In genomic region chr12:62632521-62632920, GRCh38 we compare ENCODE assay signal across 8 cellular contexts.
DNase-seq lines count a peak whose midpoint lies in the region; ATAC-seq and TF ChIP-seq lines count a peak whose summit lies in the region.

No MANE protein-coding gene starts in this region.

- no peaks in the 10 kb centered on the region for H3K9me3 ChIP-seq in sigmoid colon

- no peak for TF ChIP-seq CTCF in sigmoid colon (IDR thresholded peaks at IDR 0.05)

- H3K4me3 ChIP-seq in sigmoid colon: peak overlapping the region; percentile 29 to 60 (median 56)

- H3K27me3 ChIP-seq in sigmoid colon: no peaks in the 10 kb centered on the region

- WGBS in sigmoid colon, 2 donors: 2 to 6% methylated on average over 17 of the region's 17 CpGs

- peak overlapping the region; percentile 67 to 74 (median 70) for H3K27ac ChIP-seq in sigmoid colon

- H3K36me3 ChIP-seq in sigmoid colon: no peaks in the 10 kb centered on the region

- ATAC-seq in GM19468 (IDR thresholded peaks at IDR 0.05; ENCODE audit: extremely low read depth, unreplicated experiment): peak; percentile 0

- intact Hi-C loops in sigmoid colon (cut with DNase I): loop anchor here (1.0 kb wide), 1 partner anchor 29 kb away; no protein-coding TSS in a partner anchor

- DNase-seq in DMS 273 treated with DMSO at 0.1 percent for 48 hours (lab: John Stamatoyannopoulos, UW) (peak; percentile 25), HuH-7 (ENCODE audit: low spot score) (peak; percentile 67), anterior cingulate cortex (lab: John Stamatoyannopoulos, UW) (peak in 34 of 58 donors; percentile 4 to 57 (median 26)), hypothalamus (lab: John Stamatoyannopoulos, UW) (peak in 29 of 51 donors; percentile 6 to 54 (median 23)), sigmoid colon (peak; percentile 79), KG1 (lab: John Stamatoyannopoulos, UW) (no peak), NCI-H1930 (lab: John Stamatoyannopoulos, UW) (no peak)

- no peak for TF ChIP-seq POLR2A in sigmoid colon (IDR thresholded peaks at IDR 0.05)

- no peak for TF ChIP-seq EP300 in sigmoid colon (IDR thresholded peaks at IDR 0.05)

- H3K4me1 ChIP-seq in sigmoid colon: peaks cover 0 to 20% (median 12%) of the 10 kb centered on the region in 4 donors

Comparison
In these comparisons a context has a peak if more than half of its experiments do, and no peak if none do; other contexts are left out.
1. DNase-seq: peak in DMS 273 treated with DMSO at 0.1 percent for 48 hours (single experiment), HuH-7 (single experiment), anterior cingulate cortex (34 of 58), hypothalamus (29 of 51) and sigmoid colon (single experiment); none in KG1 (single experiment) and NCI-H1930 (0 of 2).